ENCODE assay signal across 7 cellular contexts in genomic region chr1:241846862-241847539, GRCh38. TPM values are rescaled to one million over a fixed set of nuclear protein-coding genes. Genes with fewer than 3 reads are reported as not detected.
DNase-seq lines count a peak whose midpoint lies in the region; ATAC-seq and TF ChIP-seq lines count a peak whose summit lies in the region.

No MANE protein-coding gene starts in this region.

- no peaks in the 10 kb centered on the region for H3K9me2 ChIP-seq in hepatocyte (replicated peaks; ENCODE audit: insufficient read depth)

- TF ChIP-seq CTCF in activated B cell treated with CpG ODN at 0.5 μM for 24 hours (IDR thresholded peaks at IDR 0.05), result no peak
- TF ChIP-seq CTCF in hepatocyte (IDR thresholded peaks at IDR 0.05; ENCODE audit: poor library complexity), result no peak

- no peaks in the 10 kb centered on the region for H3K27me3 Mint-ChIP-seq in activated B cell treated with CpG ODN at 0.5 μM for 24 hours

- H3K4me1 Mint-ChIP-seq in activated B cell treated with CpG ODN at 0.5 μM for 24 hours, result peaks cover 15% of the 10 kb centered on the region

- H3K4me2 ChIP-seq in hepatocyte, result peak overlapping the region; percentile 93

- H3K36me3 ChIP-seq in HUES48 (ENCODE audit: control insufficient read depth, insufficient read depth, low read length) (peaks cover 22% of the 10 kb centered on the region), hepatocyte (replicated peaks; ENCODE audit: insufficient read depth, low read depth) (no peaks in the 10 kb centered on the region), stomach smooth muscle (ENCODE audit: control insufficient read depth in 2 of 2, insufficient read depth in 2 of 2, low read length in 2 of 2) (no peaks in the 10 kb centered on the region)

- H3K79me2 ChIP-seq in hepatocyte, result peaks cover 3% of the 10 kb centered on the region

- H3K9me3 ChIP-seq in HUES48 (ENCODE audit: control insufficient read depth, insufficient read depth, low read length), result no peaks in the 10 kb centered on the region
- H3K9me3 ChIP-seq in hepatocyte (ENCODE audit: low read depth), result no peaks in the 10 kb centered on the region
- no peaks in the 10 kb centered on the region for H3K9me3 ChIP-seq in stomach smooth muscle (ENCODE audit: control insufficient read depth in 2 of 2, low read length in 2 of 2)

- peak overlapping the region; percentile 99 for H3K27ac Mint-ChIP-seq in activated B cell treated with CpG ODN at 0.5 μM for 24 hours

- intact Hi-C loops in activated B cell treated with CpG ODN at 0.5 μM for 24 hours (cut with micrococcal nuclease), result loop anchor here (1.0 to 2.0 kb wide), 8 partner anchors 50 to 1408 kb away; partner anchors contain the start of genes CEP170, CHML, FH and OPN3

- 76% methylated on average over 4 of the region's 4 CpGs for WGBS in hepatocyte (ENCODE audit: low lambda C conversion rate, missing lambda C conversion rate)

- H3K27ac ChIP-seq in HUES48 (ENCODE audit: low read depth, low read length), result peak overlapping the region; percentile 99
- peak overlapping the region; percentile 99 for H3K27ac ChIP-seq in hepatocyte
- H3K27ac ChIP-seq in stomach smooth muscle (ENCODE audit: low read length), result peak overlapping the region; percentile 96

- H3K27me3 ChIP-seq in HUES48 (ENCODE audit: control insufficient read depth, insufficient read depth, low read length) (no peaks in the 10 kb centered on the region), hepatocyte (no peaks in the 10 kb centered on the region), stomach smooth muscle (ENCODE audit: control insufficient read depth in 1 of 2, insufficient read depth in 2 of 2, low read length in 2 of 2) (no peaks in the 10 kb centered on the region)

- peaks cover 12% of the 10 kb centered on the region for H3K4me1 ChIP-seq in HUES48 (ENCODE audit: control insufficient read depth, insufficient read depth, low read length)
- H3K4me1 ChIP-seq in hepatocyte (ENCODE audit: insufficient read depth), result peaks cover 4% of the 10 kb centered on the region
- H3K4me1 ChIP-seq in stomach smooth muscle (ENCODE audit: control insufficient read depth, insufficient read depth, low read length), result peaks cover 6% of the 10 kb centered on the region

- no peaks in the 10 kb centered on the region for H4K20me1 ChIP-seq in hepatocyte (ENCODE audit: insufficient read depth, poor library complexity, severe bottlenecking)

- H3K4me3 ChIP-seq in HUES48 (ENCODE audit: low read depth, low read length) (peak overlapping the region; percentile 98), hepatocyte (peak overlapping the region; percentile 73), stomach smooth muscle (ENCODE audit: low read length in 2 of 2) (peak overlapping the region in 1 of 2 donors; percentile 94)

- H3K9me3 Mint-ChIP-seq in activated B cell treated with CpG ODN at 0.5 μM for 24 hours, result no peaks in the 10 kb centered on the region

- POLR2A ChIA-PET in activated B cell treated with CpG ODN at 0.5 μM for 24 hours (lab: Charles Lee), result interaction anchor here (0.6 to 1.9 kb wide), 4 partner anchors 207 to 1612 kb away, joined by 3 to 8 read pairs (median 7); partner anchors contain the start of genes CHML, FH and OPN3

- CTCF ChIA-PET in activated B cell treated with CpG ODN at 0.5 μM for 24 hours (lab: Charles Lee), result interaction anchor here (0.7 to 1.7 kb wide), 6 partner anchors 15 to 236 kb away, joined by 3 to 7 read pairs (median 4); partner anchors contain the start of gene MAP1LC3C

- H2AFZ ChIP-seq in hepatocyte, result peak overlapping the region; percentile 81

- H3K36me3 Mint-ChIP-seq in activated B cell treated with CpG ODN at 0.5 μM for 24 hours (ENCODE audit: low read depth), result peaks cover 2% of the 10 kb centered on the region

- H3K4me3 Mint-ChIP-seq in activated B cell treated with CpG ODN at 0.5 μM for 24 hours, result peak overlapping the region; percentile 100

- DNase-seq in activated B cell treated with CpG ODN at 0.5 μM for 24 hours (no peak), hepatocyte (ENCODE audit: low spot score) (no peak), NCI-H2171 treated with DMSO at 0.1 percent for 48 hours (lab: John Stamatoyannopoulos, UW) (no peak), NCI-H2227 treated with DMSO at 0.1 percent for 48 hours (lab: John Stamatoyannopoulos, UW) (no peak)

- H3K9ac ChIP-seq in HUES48 (ENCODE audit: low read depth, low read length) (peak overlapping the region; percentile 92), stomach smooth muscle (ENCODE audit: low read length in 2 of 2) (peak overlapping the region in 1 of 2 donors; percentile 61)

- ATAC-seq in activated B cell treated with CpG ODN at 0.5 μM for 24 hours (ENCODE audit: low read depth) (no peak), HG02970 (IDR thresholded peaks at IDR 0.05; ENCODE audit: low FRiP score, unreplicated experiment) (no peak)

RNA-seq across cellular contexts. Expression of gene EXO1, which starts 1.0 kb away (rescaled TPM):
- total RNA-seq in activated B cell treated with CpG ODN at 0.5 μM for 24 hours (2.3 TPM in 2 replicates), hepatocyte (1.6 and 5.0 TPM in 2 replicates)
- 1.00 and 3.1 TPM in 2 replicates for polyA plus RNA-seq in hepatocyte
